8 cellular contexts compared by ENCODE assay signal in genomic region chr3:11642455-11643162, GRCh38. TPM values are rescaled to one million over a fixed set of nuclear protein-coding genes. Genes with fewer than 3 reads are reported as not detected.
DNase-seq lines count a peak whose midpoint lies in the region; ATAC-seq and TF ChIP-seq lines count a peak whose summit lies in the region.

No MANE protein-coding gene starts in this region.

- peak overlapping the region; percentile 79 to 82 for H3K4me3 ChIP-seq in ascending aorta

- intact Hi-C loops in ascending aorta (cut with DNase I), result loop anchor here (2.0 to 10.0 kb wide), 4 partner anchors 40 to 178 kb away; no protein-coding TSS in a partner anchor

- H3K27ac ChIP-seq in ascending aorta, result peak overlapping the region; percentile 94 to 98

- H3K9me3 ChIP-seq in ascending aorta, result no peaks in the 10 kb centered on the region

- ATAC-seq in GM21786 (IDR thresholded peaks at IDR 0.05; ENCODE audit: unreplicated experiment), result peak; percentile 67

- TF ChIP-seq CTCF in ascending aorta (IDR thresholded peaks at IDR 0.05), result peak in 1 of 3 experiments; percentile 5

- peak; percentile 42 for DNase-seq in GM04503 (ENCODE audit: low read depth)
- peak; percentile 78 for DNase-seq in KG1 (lab: John Stamatoyannopoulos, UW)
- DNase-seq in T-helper 1 cell, result peak in 4 of 5 donors; percentile 48 to 85 (median 54)
- DNase-seq in ascending aorta (ENCODE audit: low spot score in 2 of 2), result peak; percentile 28 to 85
- DNase-seq in hepatic stellate cell (ENCODE audit: low spot score), result peak; percentile 65
- peak; percentile 90 for DNase-seq in retina
- DNase-seq in NCI-H1436 (lab: John Stamatoyannopoulos, UW), result no peak

- no peaks in the 10 kb centered on the region for H3K36me3 ChIP-seq in ascending aorta

- H3K4me1 ChIP-seq in ascending aorta, result peaks cover 10 to 29% of the 10 kb centered on the region in 2 donors

- H3K27me3 ChIP-seq in ascending aorta, result no peaks in the 10 kb centered on the region

RNA-seq across cellular contexts. Expression of gene VGLL4, which starts 1.1 kb away (rescaled TPM):
- 146 TPM for total RNA-seq in ascending aorta
